ENCODE assay signal across 8 cellular contexts in the genomic region with DNA sequence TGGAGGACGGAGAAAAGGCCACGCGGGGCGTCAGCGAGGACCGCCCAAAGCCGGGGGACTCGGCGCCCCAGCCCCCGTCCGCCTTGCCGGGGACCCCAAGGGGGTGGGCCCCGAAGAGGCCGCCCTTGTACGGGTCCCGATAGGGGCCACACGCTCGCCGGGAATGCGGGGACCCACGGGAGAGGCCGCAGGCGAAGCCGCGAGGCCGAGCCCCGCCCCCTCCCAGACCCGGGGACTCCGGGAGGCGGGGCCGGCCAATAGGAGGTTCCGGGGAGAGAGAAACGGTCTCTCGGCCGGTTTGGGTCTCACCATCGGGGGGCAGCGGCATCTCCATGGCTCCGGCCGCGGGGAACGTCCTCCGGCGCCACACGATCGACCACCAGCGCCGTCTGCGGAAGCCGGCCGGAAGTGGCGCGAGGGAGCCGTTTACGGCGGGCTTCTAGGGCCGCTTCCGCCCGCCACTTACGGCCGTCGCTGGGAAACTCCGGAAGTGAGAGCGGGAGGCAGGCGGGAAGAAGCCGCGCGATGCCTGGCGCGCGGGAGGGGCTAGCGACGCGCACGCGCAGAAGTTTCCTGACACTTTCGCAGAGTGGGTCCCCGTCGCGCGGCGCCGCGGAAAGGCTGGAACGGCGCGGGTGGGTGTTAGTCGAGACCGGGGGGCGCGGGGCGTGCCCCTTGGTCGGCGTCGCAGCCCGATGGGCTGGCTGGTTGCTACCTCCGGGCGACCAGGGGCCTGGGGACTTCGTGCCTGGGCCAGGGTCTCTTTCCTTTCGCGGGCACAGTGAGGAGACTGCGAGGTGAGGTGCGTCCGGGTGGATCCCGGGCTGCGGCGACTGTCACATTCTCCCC. TPM values are rescaled to one million over a fixed set of nuclear protein-coding genes. Genes with fewer than 3 reads are reported as not detected.
DNase-seq lines count a peak whose midpoint lies in the region; ATAC-seq and TF ChIP-seq lines count a peak whose summit lies in the region.

A gene with protein sequence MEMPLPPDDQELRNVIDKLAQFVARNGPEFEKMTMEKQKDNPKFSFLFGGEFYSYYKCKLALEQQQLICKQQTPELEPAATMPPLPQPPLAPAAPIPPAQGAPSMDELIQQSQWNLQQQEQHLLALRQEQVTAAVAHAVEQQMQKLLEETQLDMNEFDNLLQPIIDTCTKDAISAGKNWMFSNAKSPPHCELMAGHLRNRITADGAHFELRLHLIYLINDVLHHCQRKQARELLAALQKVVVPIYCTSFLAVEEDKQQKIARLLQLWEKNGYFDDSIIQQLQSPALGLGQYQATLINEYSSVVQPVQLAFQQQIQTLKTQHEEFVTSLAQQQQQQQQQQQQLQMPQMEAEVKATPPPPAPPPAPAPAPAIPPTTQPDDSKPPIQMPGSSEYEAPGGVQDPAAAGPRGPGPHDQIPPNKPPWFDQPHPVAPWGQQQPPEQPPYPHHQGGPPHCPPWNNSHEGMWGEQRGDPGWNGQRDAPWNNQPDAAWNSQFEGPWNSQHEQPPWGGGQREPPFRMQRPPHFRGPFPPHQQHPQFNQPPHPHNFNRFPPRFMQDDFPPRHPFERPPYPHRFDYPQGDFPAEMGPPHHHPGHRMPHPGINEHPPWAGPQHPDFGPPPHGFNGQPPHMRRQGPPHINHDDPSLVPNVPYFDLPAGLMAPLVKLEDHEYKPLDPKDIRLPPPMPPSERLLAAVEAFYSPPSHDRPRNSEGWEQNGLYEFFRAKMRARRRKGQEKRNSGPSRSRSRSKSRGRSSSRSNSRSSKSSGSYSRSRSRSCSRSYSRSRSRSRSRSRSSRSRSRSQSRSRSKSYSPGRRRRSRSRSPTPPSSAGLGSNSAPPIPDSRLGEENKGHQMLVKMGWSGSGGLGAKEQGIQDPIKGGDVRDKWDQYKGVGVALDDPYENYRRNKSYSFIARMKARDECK (minus strand): TSS at position 393 of the 849 bp plus-strand sequence. CDS start 59 bp downstream, at position 334.

- H3F3A ChIP-seq in SK-N-SH (replicated peaks; ENCODE audit: insufficient read depth) = peaks cover 8% of the 10 kb centered on the region

- peak in 1 of 2 experiments; percentile 9; a peak in 1 of 4 replicates for TF ChIP-seq EP300 in SK-N-SH (IDR thresholded peaks at IDR 0.05; ENCODE audit: borderline replicate concordance in 1 of 2, low read depth in 1 of 2, low read length in 1 of 2)
- no peak for TF ChIP-seq EP300 in suprapubic skin (IDR thresholded peaks at IDR 0.05)

- ATAC-seq in HG02588 (IDR thresholded peaks at IDR 0.05; ENCODE audit: unreplicated experiment) = peak; percentile 72

- no peaks in the 10 kb centered on the region for H3K9me2 ChIP-seq in SK-N-SH

- peak in 1 of 2 donors; percentile 83 for TF ChIP-seq POLR2A in suprapubic skin (IDR thresholded peaks at IDR 0.05)

- no peak for TF ChIP-seq CTCF in GM06990 (IDR thresholded peaks at IDR 0.05; ENCODE audit: insufficient read depth, low read length, poor library complexity, severe bottlenecking)
- TF ChIP-seq CTCF in SK-N-SH (IDR thresholded peaks at IDR 0.05) = no peak
- no peak for TF ChIP-seq CTCF in suprapubic skin (IDR thresholded peaks at IDR 0.05)

- H3K4me2 ChIP-seq in SK-N-SH = peak within 1 kb of the TSS; percentile 98

- TF ChIP-seq RAD21 in SK-N-SH (IDR thresholded peaks at IDR 0.05; ENCODE audit: low read length) = no peak

- under 1% methylated on average over 22 of the region's 106 CpGs for WGBS in SK-N-SH (ENCODE audit: low lambda C conversion rate)
- WGBS in suprapubic skin = 3% methylated on average over 7 of the region's 106 CpGs

- peak; percentile 96 for DNase-seq in GM06990 (ENCODE audit: extremely low read depth, insufficient read length)
- DNase-seq in NCI-H1092 (lab: John Stamatoyannopoulos, UW) = peak; percentile 94
- peak; percentile 97 for DNase-seq in SK-N-SH
- DNase-seq in activated naive CD4-positive, alpha-beta T cell treated with anti-CD3 and anti-CD28 coated beads, Interleukin-2, amount 50 U/mL, for 16 hours = peak; percentile 96
- DNase-seq in globus pallidus (ENCODE audit: low spot score) = peak; percentile 93
- DNase-seq in nucleus accumbens (lab: John Stamatoyannopoulos, UW) = peak in 55 of 56 donors; percentile 26 to 96 (median 88)
- DNase-seq in suprapubic skin (ENCODE audit: low spot score in 2 of 2) = peak; percentile 95

- peaks cover 79% of the 10 kb centered on the region for H3K79me2 ChIP-seq in SK-N-SH (ENCODE audit: insufficient read depth)

- POLR2A ChIA-PET in SK-N-SH (lab: Yijun Ruan, JAX) = interaction anchor here (0.6 kb wide), 1 partner anchor 285 kb away, joined by 3 read pairs; no protein-coding TSS in a partner anchor

- H3K9me3 ChIP-seq in SK-N-SH (no peaks in the 10 kb centered on the region), suprapubic skin (no peaks in the 10 kb centered on the region)

- H4K20me1 ChIP-seq in SK-N-SH (ENCODE audit: insufficient read depth) = peaks cover 43% of the 10 kb centered on the region

- H3K4me1 ChIP-seq in SK-N-SH (ENCODE audit: control insufficient read depth in 1 of 2, insufficient read depth in 2 of 2, low read depth in 1 of 2, low read length in 1 of 2) = peaks cover 14 to 15% of the 10 kb centered on the region in 2 experiments; a peak in 2 of 4 replicates
- H3K4me1 ChIP-seq in suprapubic skin = peaks cover 49% of the 10 kb centered on the region

- CTCF ChIA-PET in SK-N-SH (lab: Yijun Ruan, JAX) = interaction anchor here (0.7 kb wide), 1 partner anchor 17 kb away, joined by 3 read pairs; no protein-coding TSS in a partner anchor

- peak within 1 kb of the TSS; percentile 72 to 88 for H3K27ac ChIP-seq in SK-N-SH (ENCODE audit: low read depth in 2 of 2, low read length in 1 of 2)
- H3K27ac ChIP-seq in suprapubic skin = peak within 1 kb of the TSS; percentile 91

- H3K9ac ChIP-seq in SK-N-SH = peak within 1 kb of the TSS; percentile 95

- H3K36me3 ChIP-seq in GM06990 (ENCODE audit: control insufficient read depth, insufficient read depth, low read length) = peaks cover 15% of the 10 kb centered on the region
- H3K36me3 ChIP-seq in SK-N-SH (replicated peaks in 1 of 2; ENCODE audit: control insufficient read depth in 1 of 2, insufficient read depth in 2 of 2, low read length in 1 of 2) = peaks cover 11 to 20% of the 10 kb centered on the region in 2 experiments
- peaks cover 11% of the 10 kb centered on the region for H3K36me3 ChIP-seq in suprapubic skin

- H3K4me3 ChIP-seq in GM06990 (replicated peaks; ENCODE audit: low read depth, low read length) = peak within 1 kb of the TSS; percentile 91
- H3K4me3 ChIP-seq in SK-N-SH (ENCODE audit: low read depth in 2 of 2, low read length in 1 of 2) = peak within 1 kb of the TSS; percentile 75 to 99
- peak within 1 kb of the TSS; percentile 90 for H3K4me3 ChIP-seq in suprapubic skin

- H2AFZ ChIP-seq in SK-N-SH (ENCODE audit: low read depth) = peak within 1 kb of the TSS; percentile 76; the same call in 1 of the 2 replicates

- no peaks in the 10 kb centered on the region for H3K27me3 ChIP-seq in GM06990 (replicated peaks; ENCODE audit: control insufficient read depth, insufficient read depth, low read length)
- H3K27me3 ChIP-seq in SK-N-SH (ENCODE audit: insufficient read depth) = no peaks in the 10 kb centered on the region
- no peaks in the 10 kb centered on the region for H3K27me3 ChIP-seq in suprapubic skin

TF ChIP-seq in SK-N-SH, 30 proteins besides CTCF, POLR2A, EP300 and RAD21 (continues in another document):
- TF ChIP-seq MXI1 (IDR thresholded peaks at IDR 0.05; ENCODE audit: low read depth, low read length) (peak; percentile 3; the same call in 1 of the 2 replicates), SIN3A (IDR thresholded peaks at IDR 0.05; ENCODE audit: borderline replicate concordance, low read depth, low read length) (no peak), YY1 (IDR thresholded peaks at IDR 0.05; ENCODE audit: low read depth) (peak; percentile 21; the same call in 1 of the 2 replicates), POLR2AphosphoS5 (IDR thresholded peaks at IDR 0.05; ENCODE audit: low read depth, low read length) (peak; percentile 88), ELF1 (IDR thresholded peaks at IDR 0.05) (peak; percentile 89), TAF1 (IDR thresholded peaks at IDR 0.05; ENCODE audit: borderline replicate concordance, low read depth, low read length) (peak; percentile 74; the same call in 1 of the 2 replicates), CHD2 (IDR thresholded peaks at IDR 0.05; ENCODE audit: low read length, partially characterized antibody) (peak; percentile 98), GABPA (IDR thresholded peaks at IDR 0.05; ENCODE audit: low read depth) (peak; percentile 93), RCOR1 (IDR thresholded peaks at IDR 0.05; ENCODE audit: low read length) (no peak), TEAD4 (IDR thresholded peaks at IDR 0.05; ENCODE audit: borderline replicate concordance, insufficient read depth) (peak; percentile 35; the same call in 1 of the 2 replicates), TCF12 (IDR thresholded peaks at IDR 0.05) (no peak), NRF1 (IDR thresholded peaks at IDR 0.05; ENCODE audit: low read depth, low read length) (peak; percentile 69), GATA2 (CRISPR knock-in tag; IDR thresholded peaks at IDR 0.05) (no peak)
- TF ChIP-seq, protein P1, sequence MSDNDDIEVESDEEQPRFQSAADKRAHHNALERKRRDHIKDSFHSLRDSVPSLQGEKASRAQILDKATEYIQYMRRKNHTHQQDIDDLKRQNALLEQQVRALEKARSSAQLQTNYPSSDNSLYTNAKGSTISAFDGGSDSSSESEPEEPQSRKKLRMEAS (IDR thresholded peaks at IDR 0.05; ENCODE audit: low read depth) = peak; percentile 69; the same call in 1 of the 2 replicates
- TF ChIP-seq, protein P2, sequence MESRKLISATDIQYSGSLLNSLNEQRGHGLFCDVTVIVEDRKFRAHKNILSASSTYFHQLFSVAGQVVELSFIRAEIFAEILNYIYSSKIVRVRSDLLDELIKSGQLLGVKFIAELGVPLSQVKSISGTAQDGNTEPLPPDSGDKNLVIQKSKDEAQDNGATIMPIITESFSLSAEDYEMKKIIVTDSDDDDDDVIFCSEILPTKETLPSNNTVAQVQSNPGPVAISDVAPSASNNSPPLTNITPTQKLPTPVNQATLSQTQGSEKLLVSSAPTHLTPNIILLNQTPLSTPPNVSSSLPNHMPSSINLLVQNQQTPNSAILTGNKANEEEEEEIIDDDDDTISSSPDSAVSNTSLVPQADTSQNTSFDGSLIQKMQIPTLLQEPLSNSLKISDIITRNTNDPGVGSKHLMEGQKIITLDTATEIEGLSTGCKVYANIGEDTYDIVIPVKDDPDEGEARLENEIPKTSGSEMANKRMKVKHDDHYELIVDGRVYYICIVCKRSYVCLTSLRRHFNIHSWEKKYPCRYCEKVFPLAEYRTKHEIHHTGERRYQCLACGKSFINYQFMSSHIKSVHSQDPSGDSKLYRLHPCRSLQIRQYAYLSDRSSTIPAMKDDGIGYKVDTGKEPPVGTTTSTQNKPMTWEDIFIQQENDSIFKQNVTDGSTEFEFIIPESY (IDR thresholded peaks at IDR 0.05; ENCODE audit: borderline replicate concordance, low read depth) = peak; percentile 96

RNA-seq across cellular contexts. Expression of the gene that starts here (rescaled TPM):
- 7.7 and 16.8 TPM in 2 replicates for polyA plus RNA-seq in SK-N-SH (2012; rRNA removed)
- 8.0 and 12.7 TPM in 2 replicates for polyA plus RNA-seq in SK-N-SH (2012; cell fraction: cytosol; rRNA removed)
- polyA plus RNA-seq in SK-N-SH (2012; cell fraction: nucleus; rRNA removed) = 52.6 and 53.5 TPM in 2 replicates
- total RNA-seq in suprapubic skin = 10 to 100 TPM; 13.3 to 35.6 (median 18.9) TPM

Comparison
In these comparisons a context has a peak if more than half of its experiments do, and no peak if none do; other contexts are left out.
1. Peak in every context shown above with its lines: DNase-seq, ATAC-seq, H3K4me3 ChIP-seq and H3K27ac ChIP-seq.